In genomic region chr11:111846640-111847039, GRCh38 we compare ENCODE assay signal across 12 cellular contexts. TPM values are rescaled to one million over a fixed set of nuclear protein-coding genes. Genes with fewer than 3 reads are reported as not detected.
DNase-seq lines count a peak whose midpoint lies in the region; TF ChIP-seq lines count a peak whose summit lies in the region.
"Had no signal": no experiment of that assay in that cellular context is flagged by ENCODE, and none has a peak within 500 bp of the region (broad histone marks: within the 10 kb centered on the region; RNA-seq: fewer than 3 reads in every experiment).

No MANE protein-coding gene starts in this region.

- POLR2A ChIA-PET in activated CD4-positive, alpha-beta memory T cell treated with anti-CD3 and anti-CD28 coated beads, Interleukin-2, amount 10 ng/mL, durations not matched to agents 7 days and 5 days (lab: Charles Lee), result interaction anchor here (1.0 kb wide), 2 partner anchors 25 to 81 kb away, joined by 3 to 6 read pairs; partner anchors contain the start of genes ALG9 and PPP2R1B

- intact Hi-C loops in thyroid gland (cut with DNase I), result loop anchor here (5.0 to 10.0 kb wide), 2 partner anchors 59 to 282 kb away; no protein-coding TSS in a partner anchor

- no peak overlapping the region for H3K9ac ChIP-seq in trophoblast cell (ENCODE audit: low read length)

- H3K79me2 ChIP-seq in trophoblast cell (ENCODE audit: control insufficient read depth, insufficient read depth, low read length, poor library complexity), result no peaks in the 10 kb centered on the region

- no peaks in the 10 kb centered on the region for H3K9me3 ChIP-seq in trophoblast cell (ENCODE audit: insufficient read depth, low read depth, low read length)
- no peaks in the 10 kb centered on the region for H3K9me3 ChIP-seq in thyroid gland

- no peak for TF ChIP-seq POLR2A in thyroid gland (IDR thresholded peaks at IDR 0.05)

- peak; percentile 67 for DNase-seq in EL
- peak; percentile 39 to 50 for DNase-seq in NOMO-1 (lab: John Stamatoyannopoulos, UW; ENCODE audit: unreplicated experiment in 2 of 2)
- peak; percentile 8 for DNase-seq in epithelial cell of esophagus (ENCODE audit: low read depth)
- peak; percentile 44 to 56 for DNase-seq in trophoblast cell
- no peak for DNase-seq in activated CD4-positive, alpha-beta memory T cell treated with anti-CD3 and anti-CD28 coated beads, Interleukin-2, amount 10 ng/mL, durations not matched to agents 7 days and 5 days
- DNase-seq in stimulated activated CD4-positive, alpha-beta T cell treated with anti-CD3 and anti-CD28 coated beads, Interleukin-4, amount 100 ng/mL, for 24 hours, result no peak
- DNase-seq in NCI-H2196 treated with DMSO at 0.1 percent for 48 hours (lab: John Stamatoyannopoulos, UW; ENCODE audit: unreplicated experiment), result no peak
- no peak for DNase-seq in thyroid gland
- DNase-seq: activated CD8-positive, alpha-beta memory T cell treated with anti-CD3 and anti-CD28 coated beads, Interleukin-2, amount 10 ng/mL, durations not matched to agents 7 days and 5 days; Calu3 had no signal

- H2AK5ac ChIP-seq in trophoblast cell (ENCODE audit: low read length), result no peak overlapping the region

- H4K8ac ChIP-seq in trophoblast cell (ENCODE audit: low read depth, low read length), result no peak overlapping the region

- no peak overlapping the region for H2BK120ac ChIP-seq in trophoblast cell (ENCODE audit: insufficient read depth, low read length, poor library complexity)

- H3K36me3 Mint-ChIP-seq in activated CD4-positive, alpha-beta memory T cell treated with anti-CD3 and anti-CD28 coated beads, Interleukin-2, amount 10 ng/mL, durations not matched to agents 7 days and 5 days (ENCODE audit: low read depth), result peaks cover 26% of the 10 kb centered on the region

- peaks cover 0 to 4% of the 10 kb centered on the region in 2 experiments for H3K36me3 ChIP-seq in trophoblast cell (ENCODE audit: control insufficient read depth in 1 of 2, insufficient read depth in 2 of 2, low read length in 2 of 2)
- H3K36me3 ChIP-seq in thyroid gland, result peaks cover 0 to 9% of the 10 kb centered on the region in 2 donors

- no peak overlapping the region for H2BK5ac ChIP-seq in trophoblast cell (ENCODE audit: low read depth, low read length, poor library complexity)

- H3K27me3 Mint-ChIP-seq in activated CD4-positive, alpha-beta memory T cell treated with anti-CD3 and anti-CD28 coated beads, Interleukin-2, amount 10 ng/mL, durations not matched to agents 7 days and 5 days, result no peaks in the 10 kb centered on the region
- H3K27me3 Mint-ChIP-seq: activated CD8-positive, alpha-beta memory T cell treated with anti-CD3 and anti-CD28 coated beads, Interleukin-2, amount 10 ng/mL, durations not matched to agents 7 days and 5 days; memory B cell had no signal

- H3K4me1 Mint-ChIP-seq in activated CD4-positive, alpha-beta memory T cell treated with anti-CD3 and anti-CD28 coated beads, Interleukin-2, amount 10 ng/mL, durations not matched to agents 7 days and 5 days, result no peaks in the 10 kb centered on the region
- H3K4me1 Mint-ChIP-seq: activated CD8-positive, alpha-beta memory T cell treated with anti-CD3 and anti-CD28 coated beads, Interleukin-2, amount 10 ng/mL, durations not matched to agents 7 days and 5 days; memory B cell had no signal

- H4K12ac ChIP-seq in trophoblast cell (ENCODE audit: low read depth, low read length), result no peak overlapping the region

- no CpG with 5 or more reads among the region's 1 CpG for WGBS in trophoblast cell (ENCODE audit: extremely low coverage, insufficient coverage, insufficient read length)
- WGBS in thyroid gland, 2 donors, result 52 to 67% methylated on average over 1 of the region's 1 CpG

- H3K79me1 ChIP-seq in trophoblast cell (ENCODE audit: low read length), result no peaks in the 10 kb centered on the region

- no peak overlapping the region for H2AFZ ChIP-seq in trophoblast cell (ENCODE audit: insufficient read depth, low read length, poor library complexity)

- H3K27ac Mint-ChIP-seq in activated CD4-positive, alpha-beta memory T cell treated with anti-CD3 and anti-CD28 coated beads, Interleukin-2, amount 10 ng/mL, durations not matched to agents 7 days and 5 days, result no peak overlapping the region
- H3K27ac Mint-ChIP-seq: activated CD8-positive, alpha-beta memory T cell treated with anti-CD3 and anti-CD28 coated beads, Interleukin-2, amount 10 ng/mL, durations not matched to agents 7 days and 5 days; memory B cell; T-helper 1 cell treated with Interleukin-12 subunit alpha and Interleukin-12 subunit beta and Interleukin-4 antibody, amounts not matched to agents 30 μg/mL and 1 μg/mL, for 36 hours had no signal

- H2BK12ac ChIP-seq in trophoblast cell (ENCODE audit: low read length), result no peak overlapping the region

- no peak for TF ChIP-seq CTCF in epithelial cell of esophagus (IDR thresholded peaks at IDR 0.05; ENCODE audit: insufficient read depth, low read depth, low read length, missing control alignments)
- no peak for TF ChIP-seq CTCF in thyroid gland (IDR thresholded peaks at IDR 0.05)

- no peak overlapping the region for H3K23ac ChIP-seq in trophoblast cell (ENCODE audit: low read length)

- H3K4me2 ChIP-seq in trophoblast cell (ENCODE audit: low read length), result no peak overlapping the region

- H3K9me3 Mint-ChIP-seq in activated CD4-positive, alpha-beta memory T cell treated with anti-CD3 and anti-CD28 coated beads, Interleukin-2, amount 10 ng/mL, durations not matched to agents 7 days and 5 days, result no peaks in the 10 kb centered on the region
- H3K9me3 Mint-ChIP-seq: memory B cell; T-helper 1 cell treated with Interleukin-12 subunit alpha and Interleukin-12 subunit beta and Interleukin-4 antibody, amounts not matched to agents 30 μg/mL and 1 μg/mL, for 36 hours had no signal

- CTCF ChIA-PET in activated CD4-positive, alpha-beta memory T cell treated with anti-CD3 and anti-CD28 coated beads, Interleukin-2, amount 10 ng/mL, durations not matched to agents 7 days and 5 days (lab: Charles Lee), result interaction anchor here (1.2 to 1.3 kb wide), 2 partner anchors 10 to 24 kb away, joined by 3 read pairs; partner anchors contain the start of gene ALG9

- H3K27ac ChIP-seq in trophoblast cell (ENCODE audit: low read depth, low read length) (peak overlapping the region; percentile 3), thyroid gland (no peak overlapping the region)

- H4K91ac ChIP-seq in trophoblast cell (ENCODE audit: low read depth, low read length), result no peak overlapping the region

- no peaks in the 10 kb centered on the region for H3K4me1 ChIP-seq in trophoblast cell (ENCODE audit: control insufficient read depth in 1 of 2, insufficient read depth in 2 of 2, low read length in 2 of 2)
- H3K4me1 ChIP-seq in thyroid gland, result no peaks in the 10 kb centered on the region

- H3K27me3 ChIP-seq in trophoblast cell (ENCODE audit: insufficient read depth, low read length) (no peaks in the 10 kb centered on the region), thyroid gland (no peaks in the 10 kb centered on the region)

- H3K4me3 Mint-ChIP-seq in activated CD4-positive, alpha-beta memory T cell treated with anti-CD3 and anti-CD28 coated beads, Interleukin-2, amount 10 ng/mL, durations not matched to agents 7 days and 5 days, result no peak overlapping the region
- H3K4me3 Mint-ChIP-seq: activated CD8-positive, alpha-beta memory T cell treated with anti-CD3 and anti-CD28 coated beads, Interleukin-2, amount 10 ng/mL, durations not matched to agents 7 days and 5 days; memory B cell; T-helper 1 cell treated with Interleukin-12 subunit alpha and Interleukin-12 subunit beta and Interleukin-4 antibody, amounts not matched to agents 30 μg/mL and 1 μg/mL, for 36 hours had no signal

- no peak overlapping the region for H3K18ac ChIP-seq in trophoblast cell (ENCODE audit: low read length)

- H3K4me3 ChIP-seq in epithelial cell of esophagus (ENCODE audit: low read length) (no peak overlapping the region), trophoblast cell (ENCODE audit: low read depth, low read length) (no peak overlapping the region), thyroid gland (replicated peaks in 1 of 3) (no peak overlapping the region)

- H3K14ac ChIP-seq in trophoblast cell (ENCODE audit: low read length), result no peak overlapping the region

- H3K4ac ChIP-seq in trophoblast cell (ENCODE audit: low read depth, low read length), result no peak overlapping the region

RNA-seq across cellular contexts. Expression of gene ALG9, which starts 24.7 kb away (rescaled TPM):
- 55.4 and 58.1 TPM in 2 replicates for polyA plus RNA-seq in trophoblast cell (2013)
- 10 to 100 TPM; 24.8 to 25.0 TPM for total RNA-seq in activated CD4-positive, alpha-beta memory T cell treated with anti-CD3 and anti-CD28 coated beads, Interleukin-2, amount 10 ng/mL, durations not matched to agents 7 days and 5 days
- 10 to 100 TPM; 35.3 to 44.9 (median 36.6) TPM for total RNA-seq in thyroid gland

RNA-seq across cellular contexts. Expression of gene FDXACB1, which starts 32.3 kb away (rescaled TPM):
- 1.2 and 1.4 TPM in 2 replicates for polyA plus RNA-seq in trophoblast cell (2013)
- total RNA-seq in activated CD4-positive, alpha-beta memory T cell treated with anti-CD3 and anti-CD28 coated beads, Interleukin-2, amount 10 ng/mL, durations not matched to agents 7 days and 5 days, result 1 to 10 TPM; 2.9 to 3.6 TPM
- total RNA-seq in thyroid gland, result 1 to 10 TPM; 1.8 to 3.0 (median 2.8) TPM

RNA-seq across cellular contexts. Expression of gene CFAP68, which starts 32.7 kb away (rescaled TPM):
- polyA plus RNA-seq in trophoblast cell (2013), result 18.3 and 18.7 TPM in 2 replicates
- 10 to 100 TPM; 19.0 to 19.4 TPM for total RNA-seq in activated CD4-positive, alpha-beta memory T cell treated with anti-CD3 and anti-CD28 coated beads, Interleukin-2, amount 10 ng/mL, durations not matched to agents 7 days and 5 days
- total RNA-seq in thyroid gland, result 10 to 100 TPM; 24.7 to 47.1 (median 38.0) TPM

Comparison
In these comparisons a context has a peak if more than half of its experiments do, and no peak if none do; other contexts are left out.
1. DNase-seq: peak in EL (single experiment), NOMO-1 (2 of 2), epithelial cell of esophagus (single experiment) and trophoblast cell (2 of 2); none in activated CD4-positive, alpha-beta memory T cell treated with anti-CD3 and anti-CD28 coated beads, Interleukin-2, amount 10 ng/mL, durations not matched to agents 7 days and 5 days (single experiment), stimulated activated CD4-positive, alpha-beta T cell treated with anti-CD3 and anti-CD28 coated beads, Interleukin-4, amount 100 ng/mL, for 24 hours (single experiment), NCI-H2196 treated with DMSO at 0.1 percent for 48 hours (single experiment) and thyroid gland (0 of 2).